ENCODE assay signal across 21 cellular contexts in genomic region chr15:83192742-83193141, GRCh38. TPM values are rescaled to one million over a fixed set of nuclear protein-coding genes. Genes with fewer than 3 reads are reported as not detected.
DNase-seq lines count a peak whose midpoint lies in the region; ATAC-seq, FAIRE-seq and TF ChIP-seq lines count a peak whose summit lies in the region.
"Had no signal": no experiment of that assay in that cellular context is flagged by ENCODE, and none has a peak within 500 bp of the region (broad histone marks: within the 10 kb centered on the region; RNA-seq: fewer than 3 reads in every experiment).

No MANE protein-coding gene starts in this region.

- no peak overlapping the region for H3K4me3 ChIP-seq in IMR-90 (ENCODE audit: insufficient read depth, low read depth, low read length)
- H3K4me3 ChIP-seq in GM12878 = no peak overlapping the region
- no peak overlapping the region for H3K4me3 ChIP-seq in fibroblast of pulmonary artery (replicated peaks; ENCODE audit: low read depth, low read length)
- no peak overlapping the region for H3K4me3 ChIP-seq in OCI-LY7 (ENCODE audit: low read depth, low read length, poor library complexity, severe bottlenecking)
- H3K4me3 ChIP-seq in A673 (ENCODE audit: low read depth, low read length, poor library complexity, severe bottlenecking) = no peak overlapping the region
- H3K4me3 ChIP-seq: SJCRH30 had no signal

- 0 out of 2 replicates have a peak, but pooled peaks cover 2% of the 10 kb centered on the region for H3K4me1 ChIP-seq in IMR-90 (ENCODE audit: control insufficient read depth, insufficient read depth, low read length)
- peaks cover 7% of the 10 kb centered on the region; the same call in 1 of the 2 replicates for H3K4me1 ChIP-seq in GM12878 (ENCODE audit: control insufficient read depth, insufficient read depth, low read length)
- H3K4me1 ChIP-seq in OCI-LY7 (ENCODE audit: insufficient read depth, low read length, poor library complexity, severe bottlenecking) = no peaks in the 10 kb centered on the region
- no peaks in the 10 kb centered on the region for H3K4me1 ChIP-seq in A673 (ENCODE audit: insufficient read depth, low read length, poor library complexity, severe bottlenecking)
- H3K4me1 ChIP-seq: SJCRH30 had no signal

- CTCF ChIA-PET in IMR-90 (lab: Yijun Ruan, JAX) = no interaction called here
- CTCF ChIA-PET in GM12878 (lab: Yijun Ruan, JAX) = interaction anchor here (0.5 to 0.7 kb wide), 2 partner anchors 11 to 13 kb away, joined by 3 read pairs; no protein-coding TSS in a partner anchor
- CTCF ChIA-PET in OCI-LY7 (lab: Charles Lee; ENCODE audit: unreplicated experiment) = no interaction called here
- CTCF ChIA-PET in A673 (lab: Charles Lee) = no interaction called here

- H3K79me2 ChIP-seq in GM12878 (ENCODE audit: control insufficient read depth, insufficient read depth, low read length) (peaks cover 76% of the 10 kb centered on the region), OCI-LY7 (ENCODE audit: insufficient read depth, low read depth, low read length) (peaks cover 26% of the 10 kb centered on the region; the same call in 1 of the 2 replicates)

- in situ Hi-C loops in IMR-90 (cut with MboI; ENCODE audit: low sequenced_read_pairs) = no loop called here
- in situ Hi-C loops in GM12878 (cut with MboI) = no loop called here

- H3K36me3 ChIP-seq in IMR-90 (ENCODE audit: control insufficient read depth, insufficient read depth, low read length) (no peaks in the 10 kb centered on the region), GM12878 (ENCODE audit: control insufficient read depth in 2 of 2, insufficient read depth in 2 of 2, low read length in 1 of 2) (peaks cover 0 to 4% of the 10 kb centered on the region in 2 experiments; a peak in 1 of 4 replicates), OCI-LY7 (ENCODE audit: insufficient read depth, low read length) (no peaks in the 10 kb centered on the region; the same call in 1 of the 2 replicates), A673 (ENCODE audit: insufficient read depth, low read length, poor library complexity, severe bottlenecking) (no peaks in the 10 kb centered on the region)

- H3K4me2 ChIP-seq in IMR-90 (ENCODE audit: low read depth, low read length) = no peak overlapping the region
- no peak overlapping the region; the same call in 1 of the 2 replicates for H3K4me2 ChIP-seq in GM12878 (ENCODE audit: control insufficient read depth, insufficient read depth)
- H3K4me2 ChIP-seq in OCI-LY7 (ENCODE audit: low read length) = no peak overlapping the region

- H3K9ac ChIP-seq in IMR-90 (ENCODE audit: low read depth, low read length) = no peak overlapping the region
- no peak overlapping the region for H3K9ac ChIP-seq in GM12878 (ENCODE audit: control insufficient read depth, insufficient read depth, low read length)

- H4K20me1 ChIP-seq in IMR-90 (ENCODE audit: insufficient read depth, low read length) (peaks cover 12% of the 10 kb centered on the region), GM12878 (ENCODE audit: control insufficient read depth, insufficient read depth) (no peaks in the 10 kb centered on the region), OCI-LY7 (ENCODE audit: insufficient read depth, low read length) (no peaks in the 10 kb centered on the region)

- no TSS peak for BruUV-seq in IMR-90 (replicated peaks; lab: Mats Ljungman, UMichigan)
- BruUV-seq in GM12878 (replicated peaks; lab: Mats Ljungman, UMichigan) = no TSS peak
- BruUV-seq in OCI-LY7 (replicated peaks; lab: Mats Ljungman, UMichigan) = no TSS peak
- no TSS peak for BruUV-seq in A673 (replicated peaks; lab: Mats Ljungman, UMichigan)

- H3K14ac ChIP-seq in IMR-90 (replicated peaks; ENCODE audit: low read depth, low read length) = 0 out of 2 replicates have a peak overlapping the region, but pooled peaks have one; percentile 50

- H3K4ac ChIP-seq in IMR-90 (ENCODE audit: low read depth, low read length) = no peak overlapping the region

- SMC1A ChIA-PET in GM12878 (lab: Charles Lee; ENCODE audit: uncharacterized antibody, unreplicated experiment) = no interaction called here

- WGBS in IMR-90 (ENCODE audit: extremely low coverage in 2 of 2, insufficient read length in 1 of 2), 2 experiments = 86% methylated on average over 1 of the region's 2 CpGs; no CpG with 5 or more reads in 1 of the 2 experiments
- 82% methylated on average over 2 of the region's 2 CpGs for WGBS in GM12878 (ENCODE audit: insufficient coverage, insufficient replicate concordance, low lambda C conversion rate, missing lambda C conversion rate)

- peaks cover 4% of the 10 kb centered on the region for H3K9me1 ChIP-seq in IMR-90 (ENCODE audit: insufficient read depth, low read length)

- no peak for DNase-seq in GM12892 (ENCODE audit: insufficient read length)
- no peak for DNase-seq in IMR-90
- no peak for DNase-seq in GM12878 (ENCODE audit: low read depth, low spot score)
- DNase-seq in fibroblast of pulmonary artery (ENCODE audit: low read depth) = peak; percentile 26
- no peak for DNase-seq in OCI-LY7 (ENCODE audit: low spot score)
- no peak for DNase-seq in ecto neural progenitor cell (ENCODE audit: low spot score)
- no peak for DNase-seq in NCI-H1092 (lab: John Stamatoyannopoulos, UW)
- no peak for DNase-seq in A673 (ENCODE audit: low spot score)
- DNase-seq: ACHN; C1 segment of cervical spinal cord; CD8-positive, alpha-beta memory T cell; DMS53; EL; H7; KG1; MV-4-11; NCI-H1417; NCI-H187; NCI-H2107; NCI-H510A treated with DMSO at 0.1 percent for 48 hours; SJCRH30 had no signal

- H4K5ac ChIP-seq in IMR-90 (ENCODE audit: low read depth, low read length) = no peak overlapping the region; the same call in 1 of the 2 replicates

- no peak overlapping the region for H3K23ac ChIP-seq in IMR-90 (ENCODE audit: low read depth, low read length)

- peaks cover 22 to 44% of the 10 kb centered on the region in 2 experiments for H3K79me1 ChIP-seq in IMR-90 (ENCODE audit: low read depth in 1 of 2, low read length in 2 of 2)

- POLR2A ChIA-PET in IMR-90 (lab: Charles Lee; ENCODE audit: unreplicated experiment) = no interaction called here
- POLR2A ChIA-PET in GM12878 (lab: Charles Lee) = no interaction called here
- POLR2A ChIA-PET in OCI-LY7 (lab: Charles Lee) = interaction anchor here (0.9 kb wide), 1 partner anchor 10 kb away, joined by 3 read pairs; no protein-coding TSS in a partner anchor
- POLR2A ChIA-PET in A673 (lab: Charles Lee; ENCODE audit: low non-redundant PET) = no interaction called here

- no peak for TF ChIP-seq EP300 in GM12878 (IDR thresholded peaks at IDR 0.05; ENCODE audit: borderline replicate concordance in 1 of 2, control insufficient read depth in 1 of 2, low read depth in 2 of 2, low read length in 2 of 2)

- H4K8ac ChIP-seq in IMR-90 (ENCODE audit: low read depth in 2 of 2, low read length in 2 of 2) = peak overlapping the region in 1 of 2 experiments; percentile 33; a peak in 1 of 4 replicates

- no peak overlapping the region for H4K91ac ChIP-seq in IMR-90 (ENCODE audit: insufficient read depth, low read depth, low read length)

- dilution Hi-C loops in IMR-90 (cut with HindIII; ENCODE audit: low sequenced_read_pairs, unreplicated experiment) = no loop called here

- intact Hi-C loops in IMR-90 (cut with micrococcal nuclease) = no loop called here
- intact Hi-C loops in GM12878 (cut with micrococcal nuclease; ENCODE audit: unreplicated experiment) = no loop called here
- intact Hi-C loops in OCI-LY7 (cut with micrococcal nuclease; ENCODE audit: unreplicated experiment) = no loop called here
- intact Hi-C loops in A673 (cut with micrococcal nuclease; ENCODE audit: unreplicated experiment) = no loop called here

- no peak overlapping the region for H2BK20ac ChIP-seq in IMR-90 (ENCODE audit: low read depth, low read length)

- H2AK9ac ChIP-seq in IMR-90 (replicated peaks; ENCODE audit: low read depth, low read length, poor library complexity) = no peak overlapping the region

- H3K27me3 ChIP-seq in IMR-90 (ENCODE audit: control insufficient read depth, insufficient read depth, low read length) (no peaks in the 10 kb centered on the region), GM12878 (replicated peaks in 1 of 2; ENCODE audit: control insufficient read depth in 2 of 2, insufficient read depth in 2 of 2, low read length in 1 of 2) (no peaks in the 10 kb centered on the region), A673 (replicated peaks; ENCODE audit: insufficient read depth, low read depth, low read length, poor library complexity) (no peaks in the 10 kb centered on the region)
- H3K27me3 ChIP-seq: SJCRH30 had no signal

- TF ChIP-seq POLR2A in GM12892 (IDR thresholded peaks at IDR 0.05; ENCODE audit: low read depth, low read length) (no peak), IMR-90 (IDR thresholded peaks at IDR 0.05; ENCODE audit: low read depth, low read length) (no peak), GM12878 (IDR thresholded peaks at IDR 0.05; ENCODE audit: low read depth, low read length) (no peak)

- TF ChIP-seq RAD21 in IMR-90 (IDR thresholded peaks at IDR 0.05; ENCODE audit: low read length) (no peak), GM12878 (IDR thresholded peaks at IDR 0.05; ENCODE audit: insufficient read depth, low read depth, low read length) (no peak)

- H2AK5ac ChIP-seq in IMR-90 (ENCODE audit: low read depth, low read length) = no peak overlapping the region

- H2BK120ac ChIP-seq in IMR-90 (ENCODE audit: low read depth, low read length) = no peak overlapping the region

- no peaks in the 10 kb centered on the region for H3K9me3 ChIP-seq in IMR-90 (ENCODE audit: control insufficient read depth, insufficient read depth, low read length)
- H3K9me3 ChIP-seq in GM12878 (replicated peaks; ENCODE audit: control insufficient read depth, insufficient read depth, low read length) = no peaks in the 10 kb centered on the region; the same call in 1 of the 3 replicates
- H3K9me3 ChIP-seq in OCI-LY7 (ENCODE audit: low read length) = no peaks in the 10 kb centered on the region
- H3K9me3 ChIP-seq in A673 (ENCODE audit: low read depth, low read length, poor library complexity, severe bottlenecking) = no peaks in the 10 kb centered on the region
- H3K9me3 ChIP-seq: SJCRH30 had no signal

- H3K56ac ChIP-seq in IMR-90 (ENCODE audit: extremely low read depth, insufficient read depth, low read length) = no peak overlapping the region

- H3K27ac ChIP-seq in IMR-90 (ENCODE audit: insufficient read depth, low read length) (no peak overlapping the region), GM12878 (ENCODE audit: control insufficient read depth, insufficient read depth) (peak overlapping the region; percentile 28; the same call in 1 of the 2 replicates), OCI-LY7 (ENCODE audit: low read depth, low read length, poor library complexity, severe bottlenecking) (no peak overlapping the region), A673 (ENCODE audit: low read depth, low read length, poor library complexity, severe bottlenecking) (no peak overlapping the region)
- H3K27ac ChIP-seq: SJCRH30 had no signal

- H2BK15ac ChIP-seq in IMR-90 (ENCODE audit: low read depth, low read length) = no peak overlapping the region

- H3K18ac ChIP-seq in IMR-90 (ENCODE audit: low read depth, low read length) = no peak overlapping the region

- no peak for TF ChIP-seq CTCF in IMR-90 (conservative IDR thresholded peaks at IDR 0.05; ENCODE audit: low read depth, low read length)
- no peak for TF ChIP-seq CTCF in GM12878 (IDR thresholded peaks at IDR 0.05 in 2 of 3, conservative IDR thresholded peaks at IDR 0.05 in 1 of 3; ENCODE audit: control insufficient read depth in 2 of 3, extremely low read depth in 1 of 3, insufficient read depth in 1 of 3, low read depth in 3 of 3, low read length in 3 of 3)
- TF ChIP-seq CTCF in fibroblast of pulmonary artery (IDR thresholded peaks at IDR 0.05; ENCODE audit: low read length, missing control alignments) = no peak
- no peak for TF ChIP-seq CTCF in OCI-LY7 (conservative IDR thresholded peaks at IDR 0.05; ENCODE audit: low read length)
- no peak for TF ChIP-seq CTCF in A673 (conservative IDR thresholded peaks at IDR 0.05; ENCODE audit: low read depth, low read length)

- no peaks in the 10 kb centered on the region for H3K9me2 ChIP-seq in OCI-LY7 (ENCODE audit: insufficient read depth, low read length)

- RAD21 ChIA-PET in GM12878 (lab: Charles Lee; ENCODE audit: unreplicated experiment) = no interaction called here

- H2AFZ ChIP-seq in IMR-90 (replicated peaks; ENCODE audit: low read length, poor library complexity) (no peak overlapping the region), GM12878 (ENCODE audit: control insufficient read depth, low read depth, low read length) (no peak overlapping the region), OCI-LY7 (ENCODE audit: low read length) (no peak overlapping the region)

- peak; percentile 35; the same call in 1 of the 2 replicates for ATAC-seq in IMR-90 (ENCODE audit: low read depth)
- ATAC-seq in GM12878 = peak; percentile 9; the same call in 1 of the 3 replicates

- FAIRE-seq in GM12892 (lab: Jason Lieb, UNC) (peak; percentile 70), GM12878 (lab: Jason Lieb, UNC) (no peak)

- peak overlapping the region; percentile 4 for H2BK5ac ChIP-seq in IMR-90 (ENCODE audit: low read depth, low read length, poor library complexity, severe bottlenecking)

RNA-seq across cellular contexts. Expression of gene HDGFL3, which starts 14.9 kb away (rescaled TPM):
- polyA plus RNA-seq in GM12892 (2012; ENCODE audit: missing spikeins) = 29.8 TPM
- 9.5 and 31.4 TPM in 2 replicates for total RNA-seq in IMR-90 (2012; rRNA removed)
- polyA plus RNA-seq in IMR-90 (2012; rRNA removed) = 18.1 and 19.6 TPM in 2 replicates
- polyA plus RNA-seq in IMR-90 (2012; cell fraction: cytosol; rRNA removed) = 1.4 and 2.0 TPM in 2 replicates
- 1.0 and 5.2 TPM in 2 replicates for polyA plus RNA-seq in IMR-90 (2012; cell fraction: nucleus; rRNA removed; ENCODE audit: low replicate concordance)
- 8.3 and 10.8 TPM in 2 replicates for total RNA-seq in GM12878 (2013; cell fraction: nucleolus; rRNA removed)
- total RNA-seq in GM12878 (2014; rRNA removed) = 10.6 and 13.8 TPM in 2 replicates
- total RNA-seq in GM12878 (2014; rRNA removed; fragmentation: Illumina TruSeq; extraction: Trizol) = 40.6 and 42.2 TPM in 2 replicates
- total RNA-seq in GM12878 (2021) = 29.8 and 34.3 TPM in 2 replicates
- 6.8 TPM for polyA plus RNA-seq in GM12878 (2011; ENCODE audit: low read depth)
- 31.6 and 54.1 TPM in 2 replicates for polyA plus RNA-seq in GM12878 (2011; rRNA removed)
- 5.1 and 5.4 TPM in 2 replicates for polyA plus RNA-seq in GM12878 (2011; cell fraction: cytosol; rRNA removed)
- polyA plus RNA-seq in GM12878 (2011; cell fraction: nucleus; rRNA removed) = 5.7 and 8.7 TPM in 2 replicates
- polyA plus RNA-seq in GM12878 (2012) = 17.0 and 25.4 TPM in 2 replicates
- 40.5 and 45.1 TPM in 2 replicates for polyA plus RNA-seq in GM12878 (2014; fragmentation: Illumina TruSeq; extraction: Trizol)
- polyA plus RNA-seq in GM12878 (2014; fragmentation: Nextera tagmentation; extraction: Ambion mirVana) = 1 to 10 TPM; 5.6 to 6.6 TPM
- polyA plus RNA-seq in GM12878 (2014; rRNA removed) = 9.7 and 18.1 TPM in 2 replicates
- 10 to 100 TPM; 12.7 to 13.4 TPM for polyA plus RNA-seq in GM12878 (2016; fragmentation: Nextera tagmentation; extraction: Ambion mirVana)
- polyA minus RNA-seq in GM12878 (2011; rRNA and poly(A)+ RNA removed) = 4.6 and 5.6 TPM in 2 replicates
- polyA minus RNA-seq in GM12878 (2011; cell fraction: cytosol; rRNA and poly(A)+ RNA removed) = 10.6 and 11.1 TPM in 2 replicates
- 3.3 and 7.4 TPM in 2 replicates for polyA minus RNA-seq in GM12878 (2011; cell fraction: nucleus; rRNA and poly(A)+ RNA removed)
- total RNA-seq in OCI-LY7 (2014; rRNA removed; shearing (Covaris generic)) = 29.3 and 57.6 TPM in 2 replicates
- total RNA-seq in OCI-LY7 (2022) = 74.4 and 84.8 TPM in 2 replicates
- total RNA-seq in A673 (2021) = 103 TPM in 2 replicates
